ENCODE assay signal across 8 cellular contexts in genomic region chr9:92877531-92878430, GRCh38. TPM values are rescaled to one million over a fixed set of nuclear protein-coding genes. Genes with fewer than 3 reads are reported as not detected.
DNase-seq lines count a peak whose midpoint lies in the region; ATAC-seq and TF ChIP-seq lines count a peak whose summit lies in the region.

ZNF484 (minus strand) TSS chr9:92878038; CDS start chr9:92875029, 3,009 bp downstream.

- H3K9me3 Mint-ChIP-seq in activated naive CD8-positive, alpha-beta T cell treated with anti-CD3 and anti-CD28 coated beads for 36 hours, result no peaks in the 10 kb centered on the region

- H3K4me1 ChIP-seq in ovary (ENCODE audit: insufficient read depth) (peaks cover 3% of the 10 kb centered on the region), thyroid gland (peaks cover 4 to 7% of the 10 kb centered on the region in 2 donors)

- H3K4me1 Mint-ChIP-seq in activated naive CD8-positive, alpha-beta T cell treated with anti-CD3 and anti-CD28 coated beads for 36 hours, result peaks cover 39% of the 10 kb centered on the region

- H3K36me3 Mint-ChIP-seq in activated naive CD8-positive, alpha-beta T cell treated with anti-CD3 and anti-CD28 coated beads for 36 hours, result peaks cover 13% of the 10 kb centered on the region

- H3K4me3 ChIP-seq in ovary, result peak within 1 kb of the TSS; percentile 58
- peak within 1 kb of the TSS; percentile 26 to 71 (median 58) for H3K4me3 ChIP-seq in thyroid gland (replicated peaks in 1 of 3)

- intact Hi-C loops in Right ventricle myocardium inferior (cut with DNase I), result no loop called here
- intact Hi-C loops in ovary (cut with DNase I), result no loop called here
- intact Hi-C loops in thyroid gland (cut with DNase I), result no loop called here

- 14 to 16% (median 14%) methylated on average over 28 of the region's 28 CpGs for WGBS in ovary, 3 donors
- 17 to 18% methylated on average over 28 of the region's 28 CpGs for WGBS in thyroid gland, 2 donors

- H3K27me3 ChIP-seq in ovary (no peaks in the 10 kb centered on the region), thyroid gland (no peaks in the 10 kb centered on the region)

- H3K27ac ChIP-seq in ovary (peak within 1 kb of the TSS in 1 of 2 donors; percentile 68), thyroid gland (peak within 1 kb of the TSS in 2 of 3 donors; percentile 62 to 67)

- no peaks in the 10 kb centered on the region for H3K36me3 ChIP-seq in ovary
- H3K36me3 ChIP-seq in thyroid gland, result no peaks in the 10 kb centered on the region

- ATAC-seq in HG02623 (IDR thresholded peaks at IDR 0.05; ENCODE audit: unreplicated experiment) (peak; percentile 99), Right ventricle myocardium inferior (peak; percentile 100)

- H3K9me3 ChIP-seq in ovary (no peaks in the 10 kb centered on the region), thyroid gland (no peaks in the 10 kb centered on the region)

- CTCF ChIA-PET in GM10248 (lab: Yijun Ruan, JAX), result no interaction called here

- no peaks in the 10 kb centered on the region for H3K27me3 Mint-ChIP-seq in activated naive CD8-positive, alpha-beta T cell treated with anti-CD3 and anti-CD28 coated beads for 36 hours

- DNase-seq in GM10248 (ENCODE audit: extremely low spot score) (peak; percentile 92), NCI-H1105 (lab: John Stamatoyannopoulos, UW) (peak; percentile 95), SKM-1 treated with dmso at 0.1 percent for 144 hours (lab: John Stamatoyannopoulos, UW; ENCODE audit: unreplicated experiment) (peak; percentile 73), Right ventricle myocardium inferior (ENCODE audit: missing footprints) (peak; percentile 99), ovary (peak; percentile 96 to 98 (median 97)), thyroid gland (peak; percentile 98)
- DNase-seq in activated naive CD8-positive, alpha-beta T cell treated with anti-CD3 and anti-CD28 coated beads for 36 hours, result peak; percentile 94

- TF ChIP-seq CTCF in GM10248 (IDR thresholded peaks at IDR 0.05; ENCODE audit: control extremely low read depth, extremely low read depth, low read depth, missing control alignments) (no peak), ovary (IDR thresholded peaks at IDR 0.05) (no peak), thyroid gland (IDR thresholded peaks at IDR 0.05) (no peak)

- TF ChIP-seq EP300 in ovary (IDR thresholded peaks at IDR 0.05), result no peak

- POLR2A ChIA-PET in GM10248 (lab: Yijun Ruan, JAX), result no interaction called here

- peak within 1 kb of the TSS; percentile 100 for H3K4me3 Mint-ChIP-seq in activated naive CD8-positive, alpha-beta T cell treated with anti-CD3 and anti-CD28 coated beads for 36 hours

- peak within 1 kb of the TSS; percentile 98 for H3K27ac Mint-ChIP-seq in activated naive CD8-positive, alpha-beta T cell treated with anti-CD3 and anti-CD28 coated beads for 36 hours

- TF ChIP-seq POLR2A in ovary (IDR thresholded peaks at IDR 0.05) (no peak), thyroid gland (IDR thresholded peaks at IDR 0.05) (peak in 1 of 2 donors; percentile 67)

RNA-seq across cellular contexts. Expression of gene ZNF484, which starts in this region (rescaled TPM):
- 1 to 10 TPM; 6.8 to 7.0 TPM for total RNA-seq in activated naive CD8-positive, alpha-beta T cell treated with anti-CD3 and anti-CD28 coated beads for 36 hours
- total RNA-seq in Right ventricle myocardium inferior, result 4.3 TPM
- 10 to 100 TPM in 5 of 7 donors, 1 to 10 TPM in 2; 5.4 to 16.9 (median 11.2) TPM for total RNA-seq in ovary
- 1 to 10 TPM; 2.7 to 4.5 TPM for polyA plus RNA-seq in ovary
- total RNA-seq in thyroid gland, result 10 to 100 TPM; 18.5 to 28.4 (median 19.4) TPM
